Comparison of ENCODE assay signal across 8 cellular contexts in the genomic region with DNA sequence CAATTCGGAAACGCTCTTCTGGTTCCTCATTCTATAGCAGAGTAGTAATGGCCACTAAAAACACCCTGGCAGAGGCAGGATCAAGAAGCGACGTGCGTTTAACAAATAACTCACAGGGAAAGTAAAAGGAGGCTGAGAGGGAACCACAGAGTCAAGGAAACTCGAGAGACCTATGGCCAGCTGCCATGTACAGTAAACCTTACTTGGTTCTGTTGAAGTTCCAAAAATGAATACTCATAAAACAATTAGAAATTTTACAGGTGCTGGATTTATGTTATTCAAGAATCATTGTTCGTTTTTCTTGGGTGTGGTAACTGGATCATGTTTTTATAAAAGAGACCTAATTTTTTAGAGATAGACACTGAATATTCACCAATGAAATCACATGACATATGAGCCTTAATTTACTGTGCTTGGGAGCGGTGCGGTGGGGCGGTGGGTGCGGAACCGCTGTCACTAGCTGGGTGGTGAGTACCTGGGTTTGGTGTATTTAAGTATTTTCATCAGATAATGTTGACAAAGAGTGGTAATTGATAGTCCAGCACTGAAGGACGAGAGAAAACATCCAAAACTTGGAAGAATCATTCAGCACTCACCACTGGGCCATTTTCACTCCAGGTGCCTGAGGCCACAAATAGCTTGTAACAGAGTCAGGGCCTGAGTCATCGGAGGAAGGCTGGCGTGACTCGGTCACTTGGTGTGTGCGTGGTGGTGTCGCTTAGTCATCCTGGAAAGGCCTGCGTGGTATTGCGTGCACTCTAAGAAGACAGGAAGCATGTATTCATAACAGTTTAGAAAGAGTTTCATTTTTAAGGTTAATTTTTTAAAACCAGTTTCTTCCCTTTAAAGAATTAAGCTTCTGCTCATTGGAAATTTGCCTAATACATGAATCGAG.
DNase-seq lines count a peak whose midpoint lies in the region; ATAC-seq and TF ChIP-seq lines count a peak whose summit lies in the region.

No MANE protein-coding gene starts in this region.

- H3K27ac Mint-ChIP-seq in CD14-positive monocyte (peak overlapping the region; percentile 51 to 97 (median 94)), osteocyte (ENCODE audit: unreplicated experiment) (peak overlapping the region; percentile 97)
- H3K27ac Mint-ChIP-seq in activated CD4-positive, alpha-beta T cell treated with anti-CD3 and anti-CD28 coated beads for 36 hours: peak overlapping the region; percentile 92

- H3K4me1 Mint-ChIP-seq in CD14-positive monocyte (peaks cover 27% of the 10 kb centered on the region), osteocyte (ENCODE audit: unreplicated experiment) (peaks cover 46% of the 10 kb centered on the region)
- H3K4me1 Mint-ChIP-seq in activated CD4-positive, alpha-beta T cell treated with anti-CD3 and anti-CD28 coated beads for 36 hours: peaks cover 58% of the 10 kb centered on the region

- peak overlapping the region in 1 of 2 donors; percentile 4 for H3K4me3 Mint-ChIP-seq in CD14-positive monocyte
- peak overlapping the region; percentile 28 for H3K4me3 Mint-ChIP-seq in activated CD4-positive, alpha-beta T cell treated with anti-CD3 and anti-CD28 coated beads for 36 hours
- H3K4me3 Mint-ChIP-seq in osteocyte (ENCODE audit: unreplicated experiment): no peak overlapping the region

- TF ChIP-seq CTCF in CD14-positive monocyte (IDR thresholded peaks at IDR 0.05) (no peak), osteocyte (IDR thresholded peaks at IDR 0.05) (no peak)

- POLR2A ChIA-PET in activated CD4-positive, alpha-beta T cell treated with anti-CD3 and anti-CD28 coated beads for 36 hours (lab: Charles Lee): interaction anchor here (0.5 to 1.4 kb wide), 8 partner anchors 9 to 402 kb away, joined by 3 to 9 read pairs (median 4); no protein-coding TSS in a partner anchor

- intact Hi-C loops in CD14-positive monocyte (cut with micrococcal nuclease): loop anchor here (5.0 kb wide), 1 partner anchor 36 kb away; no protein-coding TSS in a partner anchor
- intact Hi-C loops in activated CD4-positive, alpha-beta T cell treated with anti-CD3 and anti-CD28 coated beads for 36 hours (cut with DNase I, micrococcal nuclease): loop anchor here (1.0 to 5.0 kb wide), 9 partner anchors 21 to 312 kb away; partner anchors contain the start of gene RPTOR (in 1 of the 2)

- CTCF ChIA-PET in activated CD4-positive, alpha-beta T cell treated with anti-CD3 and anti-CD28 coated beads for 36 hours (lab: Charles Lee): interaction anchor here (0.6 to 1.5 kb wide), 8 partner anchors 16 to 220 kb away, joined by 3 to 6 read pairs (median 4); no protein-coding TSS in a partner anchor

- peak; percentile 70 for ATAC-seq in GM21515 (IDR thresholded peaks at IDR 0.05; ENCODE audit: unreplicated experiment)
- peak; percentile 98 for ATAC-seq in activated CD4-positive, alpha-beta T cell treated with anti-CD3 and anti-CD28 coated beads for 36 hours
- ATAC-seq in GM18858 (IDR thresholded peaks at IDR 0.05; ENCODE audit: unreplicated experiment): no peak

- DNase-seq in CD14-positive monocyte (ENCODE audit: low spot score): peak; percentile 97
- DNase-seq in KBM-7: peak; percentile 73
- DNase-seq in activated CD4-positive, alpha-beta T cell treated with anti-CD3 and anti-CD28 coated beads for 36 hours: peak; percentile 95
- DNase-seq in dedifferentiated amniotic fluid mesenchymal stem cell (ENCODE audit: extremely low spot score): peak; percentile 99
- DNase-seq in osteocyte (ENCODE audit: extremely low spot score, unreplicated experiment): peak; percentile 93
- DNase-seq in NCI-H1105 treated with DMSO at 0.1 percent for 48 hours (lab: John Stamatoyannopoulos, UW): no peak

- H3K36me3 Mint-ChIP-seq in CD14-positive monocyte: peaks cover 49 to 55% of the 10 kb centered on the region in 2 donors
- peaks cover 50% of the 10 kb centered on the region for H3K36me3 Mint-ChIP-seq in activated CD4-positive, alpha-beta T cell treated with anti-CD3 and anti-CD28 coated beads for 36 hours (ENCODE audit: low read depth)
- H3K36me3 Mint-ChIP-seq in osteocyte (ENCODE audit: unreplicated experiment): peaks cover 5% of the 10 kb centered on the region

- no peaks in the 10 kb centered on the region for H3K9me3 Mint-ChIP-seq in CD14-positive monocyte
- H3K9me3 Mint-ChIP-seq in activated CD4-positive, alpha-beta T cell treated with anti-CD3 and anti-CD28 coated beads for 36 hours (ENCODE audit: low read depth): no peaks in the 10 kb centered on the region
- no peaks in the 10 kb centered on the region for H3K9me3 Mint-ChIP-seq in osteocyte (ENCODE audit: unreplicated experiment)

- in situ Hi-C loops in KBM-7 (cut with MboI; ENCODE audit: low pct_unique_long_range_greater_than_20kb, low sequenced_read_pairs): no loop called here

- H3K27me3 Mint-ChIP-seq in CD14-positive monocyte (ENCODE audit: low read depth in 3 of 3) (peaks cover 0 to 2% (median 1%) of the 10 kb centered on the region in 3 donors), osteocyte (ENCODE audit: unreplicated experiment) (no peaks in the 10 kb centered on the region)
- no peaks in the 10 kb centered on the region for H3K27me3 Mint-ChIP-seq in activated CD4-positive, alpha-beta T cell treated with anti-CD3 and anti-CD28 coated beads for 36 hours
